In the genomic region with DNA sequence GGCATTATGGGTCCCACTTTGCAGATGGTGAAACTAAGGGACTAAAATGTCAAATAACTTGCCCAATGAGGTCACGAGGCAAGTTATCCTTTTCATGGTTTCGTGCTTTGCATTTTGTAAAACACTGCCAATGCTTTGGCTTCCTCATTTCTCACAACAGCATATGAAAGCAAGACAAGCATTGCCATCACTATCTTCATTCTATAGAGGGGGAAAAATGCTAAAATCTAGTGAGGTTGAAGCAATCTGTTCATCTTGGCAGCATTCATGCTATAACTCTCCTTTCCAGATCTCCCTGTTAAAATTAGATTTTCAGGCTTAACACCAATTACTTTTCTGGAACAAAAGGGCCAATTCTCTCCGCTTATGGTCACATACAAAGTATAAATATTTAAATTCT, we compare ENCODE assay signal across 21 cellular contexts.
"Had no signal": no experiment of that assay in that cellular context is flagged by ENCODE, and none has a peak within 500 bp of the region (broad histone marks: within the 10 kb centered on the region; RNA-seq: fewer than 3 reads in every experiment).

No MANE protein-coding gene starts in this region.

- H3K4me3 Mint-ChIP-seq: activated CD4-positive, alpha-beta memory T cell treated with anti-CD3 and anti-CD28 coated beads for 36 hours; activated CD4-positive, alpha-beta T cell treated with anti-CD3 and anti-CD28 coated beads, Interleukin-2, amount 10 ng/mL, durations not matched to agents 24 days and 14 days; activated naive CD4-positive, alpha-beta T cell treated with anti-CD3 and anti-CD28 coated beads for 36 hours; activated naive CD8-positive, alpha-beta T cell treated with anti-CD3 and anti-CD28 coated beads, Interleukin-2, amount 10 ng/mL, durations not matched to agents 7 days and 5 days; activated T-helper 1 cell treated with anti-CD3 and anti-CD28 coated beads, Interleukin-12 subunit alpha, Interleukin-12 subunit beta, Interleukin-2, Interleukin-4 antibody, amounts not matched to agents 30 ng/mL and 10 ng/mL and 1 ng/mL, durations not matched to agents 14 hours and 24 hours and 36 hours; dendritic cell treated with granulocyte-macrophage colony-stimulating factor and Interleukin-4, amounts not matched to agents 40 ng/mL and 50 ng/mL, for 4 days; naive B cell; T-helper 1 cell treated with Interleukin-12 subunit alpha and Interleukin-12 subunit beta and Interleukin-4 antibody, amounts not matched to agents 30 μg/mL and 1 μg/mL, for 36 hours had no signal

- H3K4me1 ChIP-seq: gastrocnemius medialis, pancreas, prostate gland, upper lobe of right lung had no signal

- H3K36me3 Mint-ChIP-seq: activated CD4-positive, alpha-beta memory T cell treated with anti-CD3 and anti-CD28 coated beads for 36 hours; activated naive CD8-positive, alpha-beta T cell treated with anti-CD3 and anti-CD28 coated beads, Interleukin-2, amount 10 ng/mL, durations not matched to agents 7 days and 5 days; naive B cell had no signal

- H3K36me3 ChIP-seq: gastrocnemius medialis, pancreas, prostate gland, tibial artery, upper lobe of right lung had no signal

- H3K27me3 Mint-ChIP-seq: activated CD4-positive, alpha-beta memory T cell treated with anti-CD3 and anti-CD28 coated beads for 36 hours had no signal

- H3K27ac ChIP-seq: gastrocnemius medialis, pancreas, prostate gland, skin epidermis, tibial artery, upper lobe of right lung had no signal

- H3K4me1 Mint-ChIP-seq: activated CD4-positive, alpha-beta T cell treated with anti-CD3 and anti-CD28 coated beads, Interleukin-2, amount 10 ng/mL, durations not matched to agents 24 days and 14 days; naive B cell had no signal

- H3K9me3 ChIP-seq: gastrocnemius medialis, pancreas, prostate gland, tibial artery, upper lobe of right lung had no signal

- H3K9me3 Mint-ChIP-seq: activated CD4-positive, alpha-beta memory T cell treated with anti-CD3 and anti-CD28 coated beads for 36 hours; activated CD4-positive, alpha-beta T cell treated with anti-CD3 and anti-CD28 coated beads, Interleukin-2, amount 10 ng/mL, durations not matched to agents 24 days and 14 days; activated naive CD4-positive, alpha-beta T cell treated with anti-CD3 and anti-CD28 coated beads for 36 hours; activated naive CD8-positive, alpha-beta T cell treated with anti-CD3 and anti-CD28 coated beads, Interleukin-2, amount 10 ng/mL, durations not matched to agents 7 days and 5 days; activated T-helper 1 cell treated with anti-CD3 and anti-CD28 coated beads, Interleukin-12 subunit alpha, Interleukin-12 subunit beta, Interleukin-2, Interleukin-4 antibody, amounts not matched to agents 30 ng/mL and 10 ng/mL and 1 ng/mL, durations not matched to agents 14 hours and 24 hours and 36 hours; dendritic cell treated with granulocyte-macrophage colony-stimulating factor and Interleukin-4, amounts not matched to agents 40 ng/mL and 50 ng/mL, for 4 days; naive B cell; T-helper 1 cell treated with Interleukin-12 subunit alpha and Interleukin-12 subunit beta and Interleukin-4 antibody, amounts not matched to agents 30 μg/mL and 1 μg/mL, for 36 hours had no signal

- DNase-seq: activated CD4-positive, alpha-beta memory T cell treated with anti-CD3 and anti-CD28 coated beads for 36 hours; activated CD4-positive, CD25-positive, alpha-beta regulatory T cell treated with anti-CD3 and anti-CD28 coated beads, Interleukin-2, amount 50 U/mL, for 72 hours; activated CD8-positive, alpha-beta memory T cell treated with anti-CD3 and anti-CD28 coated beads, Interleukin-2, amount 50 U/mL, for 4 hours; activated effector memory CD4-positive, alpha-beta T cell treated with anti-CD3 and anti-CD28 coated beads, Interleukin-2, amount 50 U/mL, for 16 hours; activated naive CD8-positive, alpha-beta T cell treated with anti-CD3 and anti-CD28 coated beads, Interleukin-2, amount 10 ng/mL, durations not matched to agents 7 days and 5 days; effector CD4-positive, alpha-beta T cell; gastrocnemius medialis; stimulated activated CD4-positive, alpha-beta T cell treated with anti-CD3 and anti-CD28 coated beads, Interleukin-12 subunit alpha, Interleukin-12 subunit beta, amount 100 ng/mL, for 4 hours; stimulated activated CD4-positive, alpha-beta T cell treated with anti-CD3 and anti-CD28 coated beads, Interleukin-4, amount 100 ng/mL, for 1 hour; T-helper 9 cell; tibial artery; upper lobe of right lung had no signal

- H3K4me3 ChIP-seq: gastrocnemius medialis, pancreas, prostate gland, skin epidermis, tibial artery, upper lobe of right lung had no signal

- H3K27ac Mint-ChIP-seq: activated CD4-positive, alpha-beta memory T cell treated with anti-CD3 and anti-CD28 coated beads for 36 hours; activated CD4-positive, alpha-beta T cell treated with anti-CD3 and anti-CD28 coated beads, Interleukin-2, amount 10 ng/mL, durations not matched to agents 24 days and 14 days; activated naive CD4-positive, alpha-beta T cell treated with anti-CD3 and anti-CD28 coated beads for 36 hours; activated naive CD8-positive, alpha-beta T cell treated with anti-CD3 and anti-CD28 coated beads, Interleukin-2, amount 10 ng/mL, durations not matched to agents 7 days and 5 days; activated T-helper 1 cell treated with anti-CD3 and anti-CD28 coated beads, Interleukin-12 subunit alpha, Interleukin-12 subunit beta, Interleukin-2, Interleukin-4 antibody, amounts not matched to agents 30 ng/mL and 10 ng/mL and 1 ng/mL, durations not matched to agents 14 hours and 24 hours and 36 hours; dendritic cell treated with granulocyte-macrophage colony-stimulating factor and Interleukin-4, amounts not matched to agents 40 ng/mL and 50 ng/mL, for 4 days; T-helper 1 cell treated with Interleukin-12 subunit alpha and Interleukin-12 subunit beta and Interleukin-4 antibody, amounts not matched to agents 30 μg/mL and 1 μg/mL, for 36 hours had no signal

- H3K27me3 ChIP-seq: gastrocnemius medialis, pancreas, tibial artery had no signal
